Comparison of ENCODE assay signal across 13 cellular contexts in the genomic region with DNA sequence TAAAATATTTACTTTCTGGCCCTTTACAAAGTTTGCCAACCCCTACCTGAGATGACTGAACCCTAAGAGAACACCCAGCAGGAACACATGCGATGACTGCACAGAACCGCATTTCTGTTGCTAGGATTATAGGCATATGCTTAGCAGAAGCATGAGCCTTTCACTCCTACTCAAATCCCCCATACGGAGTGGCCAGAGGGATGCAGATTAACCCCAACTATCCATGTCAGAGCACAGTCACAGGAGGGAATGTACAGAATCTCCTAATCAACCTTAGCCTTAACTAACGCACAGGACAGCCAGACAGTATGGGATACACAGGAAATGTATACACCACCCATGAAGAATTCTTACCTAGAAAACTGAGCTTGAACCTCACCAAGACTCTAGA. TPM values are rescaled to one million over a fixed set of nuclear protein-coding genes. Genes with fewer than 3 reads are reported as not detected.
DNase-seq lines count a peak whose midpoint lies in the region; ATAC-seq and TF ChIP-seq lines count a peak whose summit lies in the region.
"Had no signal": no experiment of that assay in that cellular context is flagged by ENCODE, and none has a peak within 500 bp of the region (broad histone marks: within the 10 kb centered on the region; RNA-seq: fewer than 3 reads in every experiment).

No MANE protein-coding gene starts in this region.

- H4K20me1 ChIP-seq in BLaER1 treated with 17β-estradiol and CSF1 and Interleukin-3, amounts not matched to agents 10 nM and 100 nM = peaks cover 0 to 26% (median 12%) of the 10 kb centered on the region in 11 experiments; a peak in 7 of 22 replicates

- no peak for ATAC-seq in right cardiac atrium
- no peak for ATAC-seq in HG03342 (IDR thresholded peaks at IDR 0.05; ENCODE audit: unreplicated experiment)
- ATAC-seq: mucosa of descending colon had no signal

- H3K27ac ChIP-seq in BLaER1 treated with 17β-estradiol and CSF1 and Interleukin-3, amounts not matched to agents 10 nM and 100 nM = peak overlapping the region in 9 of 11 experiments; percentile 85 to 97 (median 94); a peak in 18 of 22 replicates
- H3K27ac ChIP-seq in WERI-Rb-1 = no peak overlapping the region; the same call in none of the 2 replicates
- peak overlapping the region; percentile 88 for H3K27ac ChIP-seq in mesenchymal stem cell (ENCODE audit: low read length, poor library complexity, severe bottlenecking)
- H3K27ac ChIP-seq in right cardiac atrium (ENCODE audit: low read length) = no peak overlapping the region
- H3K27ac ChIP-seq: testis had no signal

- peak overlapping the region; percentile 95 for H2AK5ac ChIP-seq in mesenchymal stem cell (ENCODE audit: low read length, severe bottlenecking)

- H3K4me1 ChIP-seq in BLaER1 treated with 17β-estradiol and CSF1 and Interleukin-3, amounts not matched to agents 10 nM and 100 nM = peaks cover 29 to 100% (median 86%) of the 10 kb centered on the region in 10 experiments
- H3K4me1 ChIP-seq in mesenchymal stem cell (ENCODE audit: control insufficient read depth, insufficient read depth, low read depth, low read length) (peaks cover 8% of the 10 kb centered on the region), right cardiac atrium (ENCODE audit: control insufficient read depth, insufficient read depth, low read length) (peaks cover 4% of the 10 kb centered on the region)

- DNase-seq in ELR (ENCODE audit: low read depth) (peak; percentile 30), WERI-Rb-1 (peak; percentile 74), mesenchymal stem cell (peak; percentile 45), right cardiac atrium (no peak), LoVo (ENCODE audit: low spot score) (no peak)
- DNase-seq in activated CD4-positive, CD25-positive, alpha-beta regulatory T cell (lab: John Stamatoyannopoulos, UW) = no peak
- DNase-seq: activated naive CD8-positive, alpha-beta T cell treated with anti-CD3 and anti-CD28 coated beads for 36 hours; mucosa of descending colon; SIG-M5; stimulated activated CD4-positive, alpha-beta T cell treated with anti-CD3 and anti-CD28 coated beads, Interleukin-15, amount 100 ng/mL, for 24 hours; testis had no signal

- peak overlapping the region; percentile 71 for H2BK5ac ChIP-seq in mesenchymal stem cell (ENCODE audit: low read depth, low read length, poor library complexity, severe bottlenecking)

- no peak overlapping the region for H4K91ac ChIP-seq in mesenchymal stem cell (ENCODE audit: low read length)

- no peak overlapping the region for H3K4ac ChIP-seq in mesenchymal stem cell (ENCODE audit: low read depth in 1 of 2, low read length in 2 of 2)

- no peak overlapping the region for H2BK12ac ChIP-seq in mesenchymal stem cell (ENCODE audit: low read length in 2 of 2)

- H3K79me1 ChIP-seq in mesenchymal stem cell (replicated peaks; ENCODE audit: low read length, poor library complexity, severe bottlenecking) = peaks cover 20% of the 10 kb centered on the region

- H3K23ac ChIP-seq in mesenchymal stem cell (ENCODE audit: low read length in 2 of 2) = no peak overlapping the region

- intact Hi-C loops in right cardiac atrium (cut with DNase I) = no loop called here

- no peak for TF ChIP-seq CTCF in WERI-Rb-1 (IDR thresholded peaks at IDR 0.05; ENCODE audit: low read depth, low read length)

- no peaks in the 10 kb centered on the region for H3K9me3 ChIP-seq in BLaER1 treated with 17β-estradiol and CSF1 and Interleukin-3, amounts not matched to agents 10 nM and 100 nM (replicated peaks in 1 of 11)
- H3K9me3 ChIP-seq in WERI-Rb-1 (ENCODE audit: severe bottlenecking) = no peaks in the 10 kb centered on the region
- H3K9me3 ChIP-seq in mesenchymal stem cell (ENCODE audit: control insufficient read depth, low read length) = no peaks in the 10 kb centered on the region
- no peaks in the 10 kb centered on the region for H3K9me3 ChIP-seq in right cardiac atrium (ENCODE audit: control insufficient read depth, low read length)
- H3K9me3 ChIP-seq: mucosa of descending colon, testis had no signal

- no peak overlapping the region for H2BK15ac ChIP-seq in mesenchymal stem cell (ENCODE audit: low read depth, poor library complexity, severe bottlenecking)

- no peak overlapping the region for H3K14ac ChIP-seq in mesenchymal stem cell (ENCODE audit: low read length in 2 of 2)

- peak overlapping the region; percentile 92 to 98 (median 96) for H3K4me2 ChIP-seq in BLaER1 treated with 17β-estradiol and CSF1 and Interleukin-3, amounts not matched to agents 10 nM and 100 nM
- H3K4me2 ChIP-seq in mesenchymal stem cell (ENCODE audit: low read length, poor library complexity, severe bottlenecking) = no peak overlapping the region

- 39% methylated on average over 4 of the region's 4 CpGs for WGBS in mesenchymal stem cell
- 33% methylated on average over 4 of the region's 4 CpGs for WGBS in right cardiac atrium

- H3K36me3 ChIP-seq in BLaER1 treated with 17β-estradiol and CSF1 and Interleukin-3, amounts not matched to agents 10 nM and 100 nM = peaks cover 12 to 71% (median 40%) of the 10 kb centered on the region in 11 experiments
- peaks cover 34% of the 10 kb centered on the region for H3K36me3 ChIP-seq in WERI-Rb-1
- H3K36me3 ChIP-seq in mesenchymal stem cell (ENCODE audit: control insufficient read depth in 1 of 2, insufficient read depth in 2 of 2, low read depth in 1 of 2, low read length in 2 of 2) = peaks cover 7 to 69% of the 10 kb centered on the region in 2 experiments

- no peak overlapping the region for H3K18ac ChIP-seq in mesenchymal stem cell (ENCODE audit: low read depth in 1 of 2, low read length in 2 of 2)

- no peak overlapping the region for H4K8ac ChIP-seq in mesenchymal stem cell (ENCODE audit: low read length)

- H3K27me3 ChIP-seq in BLaER1 treated with 17β-estradiol and CSF1 and Interleukin-3, amounts not matched to agents 10 nM and 100 nM = no peaks in the 10 kb centered on the region
- H3K27me3 ChIP-seq in WERI-Rb-1 (ENCODE audit: insufficient read depth, low read depth, severe bottlenecking) = no peaks in the 10 kb centered on the region
- no peaks in the 10 kb centered on the region for H3K27me3 ChIP-seq in mesenchymal stem cell (ENCODE audit: control insufficient read depth in 1 of 2, insufficient read depth in 1 of 2, low read length in 2 of 2)
- no peaks in the 10 kb centered on the region for H3K27me3 ChIP-seq in right cardiac atrium (ENCODE audit: control insufficient read depth, insufficient read depth)
- H3K27me3 ChIP-seq: testis had no signal

- peak overlapping the region in 9 of 10 experiments; percentile 23 to 95 (median 75); a peak in 18 of 20 replicates for H3K4me3 ChIP-seq in BLaER1 treated with 17β-estradiol and CSF1 and Interleukin-3, amounts not matched to agents 10 nM and 100 nM
- H3K4me3 ChIP-seq in WERI-Rb-1 (ENCODE audit: low read depth, low read length) = no peak overlapping the region
- H3K4me3 ChIP-seq in mesenchymal stem cell (ENCODE audit: insufficient read depth in 1 of 2, low read depth in 1 of 2, low read length in 2 of 2) = no peak overlapping the region
- no peak overlapping the region for H3K4me3 ChIP-seq in right cardiac atrium (ENCODE audit: low read length)
- H3K4me3 ChIP-seq: mucosa of descending colon, testis had no signal

- peak overlapping the region; percentile 8 to 92 (median 88); a peak in 19 of 22 replicates for H3K9ac ChIP-seq in BLaER1 treated with 17β-estradiol and CSF1 and Interleukin-3, amounts not matched to agents 10 nM and 100 nM
- H3K9ac ChIP-seq in mesenchymal stem cell (ENCODE audit: low read length) = no peak overlapping the region

- no peak overlapping the region for H2AFZ ChIP-seq in mesenchymal stem cell (ENCODE audit: low read depth, low read length)

- H2BK120ac ChIP-seq in mesenchymal stem cell (ENCODE audit: low read depth, low read length) = no peak overlapping the region

RNA-seq across cellular contexts. Expression of a gene that starts 6.2 kb away (rescaled TPM):
- polyA plus RNA-seq in mesenchymal stem cell (2013, experiment 1 of 2) = 16.9 TPM
- 17.1 TPM for polyA plus RNA-seq in mesenchymal stem cell (2013, experiment 2 of 2)
- total RNA-seq in right cardiac atrium = 10 to 100 TPM; 11.4 to 14.0 (median 12.3) TPM
- 7.4 TPM for polyA plus RNA-seq in right cardiac atrium

RNA-seq across cellular contexts. Expression of a gene that starts 6.3 kb away (rescaled TPM):
- polyA plus RNA-seq in mesenchymal stem cell (2013, experiment 1 of 2) = 8.4 TPM
- polyA plus RNA-seq in mesenchymal stem cell (2013, experiment 2 of 2) = 9.2 TPM
- total RNA-seq in right cardiac atrium = 10 to 100 TPM; 20.4 to 25.8 (median 22.3) TPM
- 10.8 TPM for polyA plus RNA-seq in right cardiac atrium

RNA-seq across cellular contexts. Expression of a gene that starts 34.9 kb away (rescaled TPM):
- polyA plus RNA-seq in mesenchymal stem cell (2013, experiment 1 of 2) = 17.0 TPM
- polyA plus RNA-seq in mesenchymal stem cell (2013, experiment 2 of 2) = 20.7 TPM
- total RNA-seq in right cardiac atrium = 10 to 100 TPM; 19.8 to 28.7 (median 25.4) TPM
- 15.2 TPM for polyA plus RNA-seq in right cardiac atrium

RNA-seq across cellular contexts. Expression of a gene that starts 48.3 kb away (rescaled TPM):
- 0.32 TPM for polyA plus RNA-seq in mesenchymal stem cell (2013, experiment 1 of 2)
- 0.26 TPM for polyA plus RNA-seq in mesenchymal stem cell (2013, experiment 2 of 2)
- total RNA-seq in right cardiac atrium = under 1 TPM; 0.08 to 0.50 (median 0.23) TPM
- polyA plus RNA-seq in right cardiac atrium = 0.05 TPM

Comparison
In these comparisons a context has a peak if more than half of its experiments do, and no peak if none do; other contexts are left out.
1. H3K27ac ChIP-seq: peak in BLaER1 treated with 17β-estradiol and CSF1 and Interleukin-3, amounts not matched to agents 10 nM and 100 nM (9 of 11) and mesenchymal stem cell (single experiment); none in WERI-Rb-1 (single experiment) and right cardiac atrium (single experiment).
2. H3K4me3 ChIP-seq: peak in BLaER1 treated with 17β-estradiol and CSF1 and Interleukin-3, amounts not matched to agents 10 nM and 100 nM (9 of 10); none in WERI-Rb-1 (single experiment), mesenchymal stem cell (0 of 2) and right cardiac atrium (single experiment).
3. DNase-seq: peak in ELR (single experiment), WERI-Rb-1 (single experiment) and mesenchymal stem cell (single experiment); none in right cardiac atrium (0 of 3), LoVo (single experiment) and activated CD4-positive, CD25-positive, alpha-beta regulatory T cell (0 of 4).